In genomic region chr10:72056932-72057751, GRCh38 we compare ENCODE assay signal across 29 cellular contexts. TPM values are rescaled to one million over a fixed set of nuclear protein-coding genes. Genes with fewer than 3 reads are reported as not detected.
DNase-seq lines count a peak whose midpoint lies in the region; ATAC-seq, FAIRE-seq and TF ChIP-seq lines count a peak whose summit lies in the region.
"Had no signal": no experiment of that assay in that cellular context is flagged by ENCODE, and none has a peak within 500 bp of the region (broad histone marks: within the 10 kb centered on the region; RNA-seq: fewer than 3 reads in every experiment).

No MANE protein-coding gene starts in this region.

- intact Hi-C loops in Right ventricle myocardium inferior (cut with DNase I) (loop anchor here (10.0 kb wide), 1 partner anchor 672 kb away; no protein-coding TSS in a partner anchor), cardiac septum (cut with DNase I) (no loop called here), HepG2 (cut with micrococcal nuclease; ENCODE audit: unreplicated experiment) (no loop called here)

- no peaks in the 10 kb centered on the region for H3K27me3 Mint-ChIP-seq in T-helper 17 cell
- H3K27me3 Mint-ChIP-seq: naive B cell had no signal

- H3K4me3 Mint-ChIP-seq in T-helper 17 cell: peak overlapping the region; percentile 76
- H3K4me3 Mint-ChIP-seq: activated T-helper 1 cell treated with anti-CD3 and anti-CD28 coated beads, Interleukin-12 subunit alpha, Interleukin-12 subunit beta, Interleukin-2, Interleukin-4 antibody, amounts not matched to agents 30 ng/mL and 10 ng/mL and 1 ng/mL, durations not matched to agents 14 hours and 24 hours and 36 hours had no signal

- no peaks in the 10 kb centered on the region for H3K79me2 ChIP-seq in HepG2 (ENCODE audit: insufficient read depth, low read length)

- H3K27me3 ChIP-seq in HepG2 (ENCODE audit: control insufficient read depth in 1 of 2, insufficient read depth in 2 of 2, low read length in 2 of 2): no peaks in the 10 kb centered on the region
- H3K27me3 ChIP-seq: ascending aorta, BLaER1, left lung, ovary had no signal

- H3K4me1 ChIP-seq in HepG2 (ENCODE audit: insufficient read depth, low read length): peaks cover 93% of the 10 kb centered on the region
- H3K4me1 ChIP-seq: ascending aorta, gastroesophageal sphincter, HAP-1, left lung had no signal

- POLR2A ChIA-PET in HepG2 (lab: Yijun Ruan, JAX): interaction anchor here (1.6 kb wide), 1 partner anchor 108 kb away, joined by 3 read pairs; no protein-coding TSS in a partner anchor

- H3K36me3 ChIP-seq in HepG2 (replicated peaks in 1 of 2; ENCODE audit: control insufficient read depth in 1 of 2, insufficient read depth in 2 of 2, low read length in 2 of 2): no peaks in the 10 kb centered on the region
- H3K36me3 ChIP-seq: ascending aorta, BLaER1, gastroesophageal sphincter, HAP-1, left lung, ovary had no signal

- peak overlapping the region in 1 of 3 experiments; percentile 33; a peak in 2 of 6 replicates for H3K4me3 ChIP-seq in HepG2 (replicated peaks in 1 of 3; ENCODE audit: insufficient read depth in 1 of 3, low read depth in 2 of 3, low read length in 3 of 3)
- H3K4me3 ChIP-seq: ascending aorta, BLaER1, gastroesophageal sphincter, HAP-1, left lung, ovary had no signal

- TF ChIP-seq CTCF in HepG2 (CRISPR knock-in tag; IDR thresholded peaks at IDR 0.05): no peak

- BruUV-seq in HepG2 (replicated peaks; lab: Mats Ljungman, UMichigan): no TSS peak

- no peak for TF ChIP-seq POLR2A in HepG2 (IDR thresholded peaks at IDR 0.05; ENCODE audit: insufficient read depth in 1 of 2, low read depth in 2 of 2, low read length in 2 of 2)

- ATAC-seq in Right ventricle myocardium inferior (no peak), T-helper 17 cell (no peak), HepG2 (peak; percentile 68), HG02981 (IDR thresholded peaks at IDR 0.05; ENCODE audit: unreplicated experiment) (no peak)
- ATAC-seq: activated naive CD4-positive, alpha-beta T cell treated with anti-CD3 and anti-CD28 coated beads, Interleukin-2, amount 50 U/mL, for 72 hours; gastroesophageal sphincter; left lung; right cardiac atrium had no signal

- TF ChIP-seq RAD21 in HepG2 (CRISPR knock-in tag; IDR thresholded peaks at IDR 0.05): no peak

- CTCF ChIA-PET in HepG2 (lab: Yijun Ruan, JAX; ENCODE audit: low intra/inter-chr PET ratio, low total read pairs): no interaction called here

- H4K20me1 ChIP-seq in HepG2 (ENCODE audit: insufficient read depth, low read length): no peaks in the 10 kb centered on the region
- H4K20me1 ChIP-seq: BLaER1 had no signal

- in situ Hi-C loops in HepG2 (cut with HindIII; ENCODE audit: extremely low pct_ligation_motif_present, low pct_unique_long_range_greater_than_20kb): no loop called here

- FAIRE-seq in HepG2 (lab: Jason Lieb, UNC) (peak; percentile 73), urothelium cell line (lab: Jason Lieb, UNC) (peak; percentile 58)

- H3K27ac Mint-ChIP-seq in T-helper 17 cell: peak overlapping the region; percentile 93
- H3K27ac Mint-ChIP-seq: activated T-helper 1 cell treated with anti-CD3 and anti-CD28 coated beads, Interleukin-12 subunit alpha, Interleukin-12 subunit beta, Interleukin-2, Interleukin-4 antibody, amounts not matched to agents 30 ng/mL and 10 ng/mL and 1 ng/mL, durations not matched to agents 14 hours and 24 hours and 36 hours had no signal

- H3K27ac ChIP-seq in HepG2 (ENCODE audit: extremely low read length, insufficient read depth, low read length): peak overlapping the region; percentile 48
- H3K27ac ChIP-seq: ascending aorta, BLaER1, gastroesophageal sphincter, left lung, ovary, RWPE1, VCaP had no signal

- H3K9ac ChIP-seq in HepG2 (ENCODE audit: insufficient read depth, low read depth, low read length): peak overlapping the region; percentile 41
- H3K9ac ChIP-seq: BLaER1, SK-N-SH had no signal

- peak overlapping the region; percentile 56 for H3K4me2 ChIP-seq in HepG2 (ENCODE audit: low read depth, low read length)
- H3K4me2 ChIP-seq: BLaER1, SK-N-SH had no signal

- no peak overlapping the region for H2AFZ ChIP-seq in HepG2 (ENCODE audit: low read length)

- DNase-seq in Right ventricle myocardium inferior (ENCODE audit: missing footprints): peak; percentile 50
- no peak for DNase-seq in cardiac septum (ENCODE audit: low spot score)
- no peak for DNase-seq in T-helper 17 cell
- peak; percentile 84 for DNase-seq in HepG2 (ENCODE audit: low spot score)
- no peak for DNase-seq in urothelium cell line (ENCODE audit: low spot score)
- no peak for DNase-seq in RKO (ENCODE audit: low spot score)
- DNase-seq: activated CD4-positive, alpha-beta T cell treated with anti-CD3 and anti-CD28 coated beads, Interleukin-2, amount 50 U/mL, for 1 hour; COR-L47; DMS79; GF-D8; hippocampal formation; left lung; naive B cell; NCI-H1417; NCI-H2081 treated with DMSO at 0.1 percent for 48 hours; NCI-H748 treated with DMSO at 0.1 percent for 48 hours; ovary; SK-N-SH; trophoblast cell had no signal

- peaks cover 31% of the 10 kb centered on the region for H3K4me1 Mint-ChIP-seq in T-helper 17 cell

- H3K9me3 ChIP-seq in T-helper 17 cell (ENCODE audit: control insufficient read depth, low read length, poor library complexity, severe bottlenecking) (no peaks in the 10 kb centered on the region), HepG2 (ENCODE audit: low read length) (no peaks in the 10 kb centered on the region)
- H3K9me3 ChIP-seq: ascending aorta, BLaER1, gastroesophageal sphincter, HAP-1, left lung, ovary, SK-N-SH had no signal

- no peaks in the 10 kb centered on the region for H3K36me3 Mint-ChIP-seq in T-helper 17 cell (ENCODE audit: low read depth)
- H3K36me3 Mint-ChIP-seq: activated naive CD4-positive, alpha-beta T cell treated with anti-CD3 and anti-CD28 coated beads, Interleukin-2, amount 50 U/mL, for 72 hours; naive B cell had no signal

- 67% methylated on average over 15 of the region's 25 CpGs for WGBS in HepG2 (ENCODE audit: low lambda C conversion rate)

- TF ChIP-seq EP300 in HepG2 (IDR thresholded peaks at IDR 0.05; ENCODE audit: low read depth in 2 of 2, low read length in 2 of 2): peak; percentile 37 to 63; a peak in 1 of 4 replicates
- peak; percentile 58; the same call in 1 of the 2 replicates for TF ChIP-seq EP300 in HepG2 (CRISPR knock-in tag; IDR thresholded peaks at IDR 0.05; ENCODE audit: borderline replicate concordance)

TF ChIP-seq in HepG2, 621 proteins besides CTCF, POLR2A, EP300 and RAD21 (continues in another document):
- TF ChIP-seq DZIP1 (CRISPR knock-in tag; IDR thresholded peaks at IDR 0.05) (no peak), ZBTB43 (CRISPR knock-in tag; conservative IDR thresholded peaks at IDR 0.05) (peak; percentile 57; the same call in 1 of the 2 replicates), HNF4A (CRISPR knock-in tag; IDR thresholded peaks at IDR 0.05) (peak; percentile 75)

RNA-seq across cellular contexts. Expression of gene SPOCK2, which starts 31.2 kb away (rescaled TPM):
- total RNA-seq in Right ventricle myocardium inferior (10.4 TPM), cardiac septum (7.5 TPM), T-helper 17 cell (100 to 1,000 TPM; 603 to 772 TPM), HepG2 (2016; rRNA removed; fragmentation: Illumina TruSeq; extraction: Trizol) (4.7 and 8.6 TPM in 2 replicates)
- total RNA-seq in HepG2 (2016; cell fraction: cytosol; rRNA removed; fragmentation: Illumina TruSeq; extraction: Trizol; ENCODE audit: low read depth): 1.9 and 2.3 TPM in 2 replicates
- total RNA-seq in HepG2 (2016; cell fraction: insoluble cytoplasmic fraction; rRNA removed; fragmentation: Illumina TruSeq; extraction: Trizol): 5.6 and 7.5 TPM in 2 replicates
- total RNA-seq in HepG2 (2016; cell fraction: membrane; rRNA removed; fragmentation: Illumina TruSeq; extraction: Trizol): 4.9 and 6.3 TPM in 2 replicates
- total RNA-seq in HepG2 (2016; cell fraction: nucleus; rRNA removed; fragmentation: Illumina TruSeq; extraction: Trizol): 4.5 and 7.0 TPM in 2 replicates
- polyA plus RNA-seq in HepG2 (2011; rRNA removed): 30.6 and 49.8 TPM in 2 replicates
- 36.8 and 39.8 TPM in 2 replicates for polyA plus RNA-seq in HepG2 (2011; cell fraction: cytosol; rRNA removed)
- polyA plus RNA-seq in HepG2 (2011; cell fraction: nucleus; rRNA removed): 38.0 and 46.6 TPM in 2 replicates
- 3.4 and 5.3 TPM in 2 replicates for polyA plus RNA-seq in HepG2 (2012)
- polyA plus RNA-seq in HepG2 (2016; cell fraction: cytosol; fragmentation: Illumina TruSeq; extraction: Trizol; ENCODE audit: low read depth): 2.4 and 2.5 TPM in 2 replicates
- 4.6 and 4.7 TPM in 2 replicates for polyA plus RNA-seq in HepG2 (2016; cell fraction: insoluble cytoplasmic fraction; fragmentation: Illumina TruSeq; extraction: Trizol; ENCODE audit: low read depth)
- polyA plus RNA-seq in HepG2 (2016; cell fraction: membrane; fragmentation: Illumina TruSeq; extraction: Trizol; ENCODE audit: low read depth): 3.8 and 5.6 TPM in 2 replicates
- polyA plus RNA-seq in HepG2 (2016; cell fraction: nucleus; fragmentation: Illumina TruSeq; extraction: Trizol; ENCODE audit: insufficient read depth, low read depth): 12.2 and 13.8 TPM in 2 replicates
- polyA minus RNA-seq in HepG2 (2011; rRNA and poly(A)+ RNA removed; ENCODE audit: low replicate concordance): 2.5 and 69.1 TPM in 2 replicates
- 20.4 and 35.1 TPM in 2 replicates for polyA minus RNA-seq in HepG2 (2011; cell fraction: cytosol; rRNA and poly(A)+ RNA removed)
- 8.9 and 15.5 TPM in 2 replicates for polyA minus RNA-seq in HepG2 (2011; cell fraction: nucleus; rRNA and poly(A)+ RNA removed)

Comparison
In these comparisons a context has a peak if more than half of its experiments do, and no peak if none do; other contexts are left out.
1. DNase-seq: peak in Right ventricle myocardium inferior (single experiment) and HepG2 (single experiment); none in cardiac septum (single experiment), T-helper 17 cell (0 of 3), urothelium cell line (single experiment) and RKO (single experiment).
2. RNA of gene SPOCK2, which starts 31.2 kb away (total RNA-seq): 603 to 772 TPM in T-helper 17 cell; 10.4 TPM in Right ventricle myocardium inferior (single experiment), 1.9 to 8.6 TPM in HepG2 and 7.5 TPM in cardiac septum (single experiment); every median in the first group is over 10 times any median in the second.